ENCODE assay signal across 20 cellular contexts in genomic region chr6:154538664-154539235, GRCh38. TPM values are rescaled to one million over a fixed set of nuclear protein-coding genes. Genes with fewer than 3 reads are reported as not detected.
DNase-seq lines count a peak whose midpoint lies in the region; ATAC-seq, FAIRE-seq and TF ChIP-seq lines count a peak whose summit lies in the region.
"Had no signal": no experiment of that assay in that cellular context is flagged by ENCODE, and none has a peak within 500 bp of the region (broad histone marks: within the 10 kb centered on the region; RNA-seq: fewer than 3 reads in every experiment).

No MANE protein-coding gene starts in this region.

- TF ChIP-seq CTCF in K562 (IDR thresholded peaks at IDR 0.05 in 2 of 3, conservative IDR thresholded peaks at IDR 0.05 in 1 of 3; ENCODE audit: insufficient read depth in 2 of 3, low read depth in 1 of 3, low read length in 3 of 3), result no peak
- no peak for TF ChIP-seq CTCF in neural progenitor cell (IDR thresholded peaks at IDR 0.05)
- TF ChIP-seq CTCF in CD4-positive, alpha-beta T cell (IDR thresholded peaks at IDR 0.05), result no peak

- H3K36me3 ChIP-seq in K562 (ENCODE audit: control insufficient read depth, insufficient read depth, low read length) (no peaks in the 10 kb centered on the region), neural progenitor cell (no peaks in the 10 kb centered on the region)
- H3K36me3 ChIP-seq: BLaER1 treated with 17β-estradiol and CSF1 and Interleukin-3, amounts not matched to agents 10 nM and 100 nM had no signal

- peak overlapping the region; percentile 27 for H2AFZ ChIP-seq in K562 (ENCODE audit: low read depth, low read length)
- peak overlapping the region; percentile 66 for H2AFZ ChIP-seq in neural progenitor cell (replicated peaks)
- H2AFZ ChIP-seq: GM23248, PC-9 had no signal

- no peak overlapping the region for H3K4me3 Mint-ChIP-seq in neural progenitor cell
- H3K4me3 Mint-ChIP-seq in CD4-positive, alpha-beta T cell, result no peak overlapping the region
- H3K4me3 Mint-ChIP-seq in activated T-cell treated with anti-CD3 and anti-CD28 coated beads, Interleukin-2, amount 50 U/mL, for 72 hours, result no peak overlapping the region
- H3K4me3 Mint-ChIP-seq: CD8-positive, alpha-beta memory T cell had no signal

- no peaks in the 10 kb centered on the region for H3K9me3 Mint-ChIP-seq in neural progenitor cell
- no peaks in the 10 kb centered on the region for H3K9me3 Mint-ChIP-seq in CD4-positive, alpha-beta T cell
- H3K9me3 Mint-ChIP-seq in activated T-cell treated with anti-CD3 and anti-CD28 coated beads, Interleukin-2, amount 50 U/mL, for 72 hours, result no peaks in the 10 kb centered on the region
- H3K9me3 Mint-ChIP-seq: CD8-positive, alpha-beta memory T cell had no signal

- peaks cover 7 to 11% of the 10 kb centered on the region in 2 experiments; a peak in 3 of 5 replicates for H3K4me1 ChIP-seq in K562 (replicated peaks in 1 of 2; ENCODE audit: control insufficient read depth in 2 of 2, insufficient read depth in 2 of 2, low read length in 2 of 2)
- peaks cover 52% of the 10 kb centered on the region for H3K4me1 ChIP-seq in neural progenitor cell
- H3K4me1 ChIP-seq: BLaER1 treated with 17β-estradiol and CSF1 and Interleukin-3, amounts not matched to agents 10 nM and 100 nM had no signal

- CTCF ChIA-PET in K562 (lab: Yijun Ruan, JAX; ENCODE audit: low intra/inter-chr PET ratio), result no interaction called here
- CTCF ChIA-PET in CD4-positive, alpha-beta T cell (lab: Charles Lee), result no interaction called here

- H3K36me3 Mint-ChIP-seq in neural progenitor cell, result no peaks in the 10 kb centered on the region
- H3K36me3 Mint-ChIP-seq in CD4-positive, alpha-beta T cell (ENCODE audit: low read depth), result no peaks in the 10 kb centered on the region
- H3K36me3 Mint-ChIP-seq in activated T-cell treated with anti-CD3 and anti-CD28 coated beads, Interleukin-2, amount 50 U/mL, for 72 hours (ENCODE audit: insufficient read depth in 2 of 2), result no peaks in the 10 kb centered on the region
- H3K36me3 Mint-ChIP-seq: CD8-positive, alpha-beta memory T cell had no signal

- H3K4me2 ChIP-seq in K562 (ENCODE audit: insufficient read depth, low read length), result no peak overlapping the region
- no peak overlapping the region for H3K4me2 ChIP-seq in neural progenitor cell
- H3K4me2 ChIP-seq: BLaER1 treated with 17β-estradiol and CSF1 and Interleukin-3, amounts not matched to agents 10 nM and 100 nM; PC-9 had no signal

- peak overlapping the region; percentile 33 for H3K27ac Mint-ChIP-seq in neural progenitor cell
- H3K27ac Mint-ChIP-seq in CD4-positive, alpha-beta T cell, result no peak overlapping the region
- H3K27ac Mint-ChIP-seq in activated T-cell treated with anti-CD3 and anti-CD28 coated beads, Interleukin-2, amount 50 U/mL, for 72 hours, result no peak overlapping the region

- no peak for TF ChIP-seq RAD21 in K562 (CRISPR knock-in tag; conservative IDR thresholded peaks at IDR 0.05 in 1 of 2, IDR thresholded peaks at IDR 0.05 in 1 of 2)

- no peak overlapping the region for H3K9ac ChIP-seq in K562 (ENCODE audit: insufficient read depth in 1 of 2, low read depth in 2 of 2, low read length in 2 of 2)
- H3K9ac ChIP-seq in neural progenitor cell, result no peak overlapping the region
- H3K9ac ChIP-seq: BLaER1 treated with 17β-estradiol and CSF1 and Interleukin-3, amounts not matched to agents 10 nM and 100 nM; GM23248 had no signal

- BruUV-seq in K562 (replicated peaks; lab: Mats Ljungman, UMichigan), result no TSS peak

- H3K27ac ChIP-seq in K562 (ENCODE audit: extremely low read depth, low read depth, low read length) (no peak overlapping the region), neural progenitor cell (no peak overlapping the region)
- no peak overlapping the region for H3K27ac ChIP-seq in CD4-positive, alpha-beta T cell (ENCODE audit: low read depth, low read length)
- H3K27ac ChIP-seq: BLaER1 treated with 17β-estradiol and CSF1 and Interleukin-3, amounts not matched to agents 10 nM and 100 nM; GM23248; PC-9 had no signal

- no peak for TF ChIP-seq POLR2A in K562 (conservative IDR thresholded peaks at IDR 0.05)

- peak; percentile 15 to 72 for DNase-seq in SHP77 (lab: John Stamatoyannopoulos, UW)
- no peak for DNase-seq in K562 (ENCODE audit: extremely low read depth in 1 of 4, low spot score in 3 of 4)
- DNase-seq in left lobe of liver (ENCODE audit: low spot score), result no peak
- DNase-seq in neural progenitor cell (ENCODE audit: low spot score), result no peak
- no peak for DNase-seq in islet precursor cell
- DNase-seq in CD4-positive, alpha-beta T cell, result no peak
- DNase-seq in activated T-cell treated with anti-CD3 and anti-CD28 coated beads, Interleukin-2, amount 50 U/mL, for 72 hours, result no peak
- DNase-seq: CD8-positive, alpha-beta memory T cell; DMS79 treated with DMSO at 0.1 percent for 48 hours; GM23248; NCI-H1092 treated with DMSO at 0.1 percent for 48 hours; NCI-H146; NCI-H2081; NCI-H510A treated with DMSO at 0.1 percent for 48 hours; NCI-H82; PC-9; SW 1271 had no signal

- H3K4me3 ChIP-seq in K562 (no peak overlapping the region), neural progenitor cell (no peak overlapping the region)
- H3K4me3 ChIP-seq: BLaER1 treated with 17β-estradiol and CSF1 and Interleukin-3, amounts not matched to agents 10 nM and 100 nM; GM23248; PC-9 had no signal

- H3F3A ChIP-seq in neural progenitor cell (ENCODE audit: low read depth), result peaks cover 40% of the 10 kb centered on the region

- no peaks in the 10 kb centered on the region for H4K20me1 ChIP-seq in K562 (replicated peaks; ENCODE audit: control insufficient read depth, insufficient read depth, low read length)
- no peaks in the 10 kb centered on the region for H4K20me1 ChIP-seq in neural progenitor cell (ENCODE audit: low read depth)
- H4K20me1 ChIP-seq: BLaER1 treated with 17β-estradiol and CSF1 and Interleukin-3, amounts not matched to agents 10 nM and 100 nM had no signal

- ATAC-seq in K562 (no peak), left lobe of liver (peak; percentile 50), GM19463 (IDR thresholded peaks at IDR 0.05; ENCODE audit: unreplicated experiment) (no peak)
- no peak for ATAC-seq in CD4-positive, alpha-beta T cell (ENCODE audit: poor library complexity)
- no peak for ATAC-seq in activated T-cell treated with anti-CD3 and anti-CD28 coated beads, Interleukin-2, amount 50 U/mL, for 72 hours (replicated peaks in 1 of 2)

- H3K4me1 Mint-ChIP-seq in neural progenitor cell, result peaks cover 37% of the 10 kb centered on the region
- H3K4me1 Mint-ChIP-seq in CD4-positive, alpha-beta T cell (ENCODE audit: low read depth), result no peaks in the 10 kb centered on the region
- no peaks in the 10 kb centered on the region for H3K4me1 Mint-ChIP-seq in activated T-cell treated with anti-CD3 and anti-CD28 coated beads, Interleukin-2, amount 50 U/mL, for 72 hours (ENCODE audit: low read depth)
- H3K4me1 Mint-ChIP-seq: CD8-positive, alpha-beta memory T cell had no signal

- H3K79me2 ChIP-seq in K562 (ENCODE audit: control insufficient read depth, insufficient read depth, low read length) (no peaks in the 10 kb centered on the region), neural progenitor cell (ENCODE audit: low read depth) (no peaks in the 10 kb centered on the region)

- peaks cover 8% of the 10 kb centered on the region for H3K27me3 Mint-ChIP-seq in neural progenitor cell (ENCODE audit: insufficient read depth, low read depth)
- no peaks in the 10 kb centered on the region for H3K27me3 Mint-ChIP-seq in CD4-positive, alpha-beta T cell
- H3K27me3 Mint-ChIP-seq in activated T-cell treated with anti-CD3 and anti-CD28 coated beads, Interleukin-2, amount 50 U/mL, for 72 hours (ENCODE audit: low read depth), result no peaks in the 10 kb centered on the region

- 63% methylated on average over 4 of the region's 4 CpGs for WGBS in K562 (ENCODE audit: insufficient coverage, low coverage, missing lambda C conversion rate)

- intact Hi-C loops in K562 (cut with micrococcal nuclease), result no loop called here
- intact Hi-C loops in CD4-positive, alpha-beta T cell (cut with DNase I, micrococcal nuclease), result no loop called here

- FAIRE-seq in K562 (lab: Jason Lieb, UNC), result no peak
- FAIRE-seq: D721Med had no signal

- H3K27me3 ChIP-seq in K562 (ENCODE audit: control insufficient read depth in 2 of 2, insufficient read depth in 2 of 2, low read length in 2 of 2) (no peaks in the 10 kb centered on the region), neural progenitor cell (no peaks in the 10 kb centered on the region)
- H3K27me3 ChIP-seq in CD4-positive, alpha-beta T cell (ENCODE audit: control insufficient read depth, insufficient read depth, low read length), result no peaks in the 10 kb centered on the region
- H3K27me3 ChIP-seq: BLaER1 treated with 17β-estradiol and CSF1 and Interleukin-3, amounts not matched to agents 10 nM and 100 nM had no signal

- POLR2A ChIA-PET in K562 (lab: Yijun Ruan, JAX), result interaction anchor here (0.7 to 1.5 kb wide), 3 partner anchors 9 to 28 kb away, joined by 3 to 8 read pairs (median 3); partner anchors contain the start of gene CNKSR3
- POLR2A ChIA-PET in CD4-positive, alpha-beta T cell (lab: Charles Lee), result no interaction called here

- no peak for TF ChIP-seq EP300 in K562 (IDR thresholded peaks at IDR 0.05; ENCODE audit: low read length)

- in situ Hi-C loops in K562 (cut with MboI), result no loop called here

- no peaks in the 10 kb centered on the region for H3K9me3 ChIP-seq in K562 (replicated peaks; ENCODE audit: control insufficient read depth, insufficient read depth, low read depth, low read length)
- no peaks in the 10 kb centered on the region for H3K9me3 ChIP-seq in neural progenitor cell (ENCODE audit: low read depth)
- no peaks in the 10 kb centered on the region for H3K9me3 ChIP-seq in CD4-positive, alpha-beta T cell (ENCODE audit: control insufficient read depth, low read length)
- H3K9me3 ChIP-seq: BLaER1 treated with 17β-estradiol and CSF1 and Interleukin-3, amounts not matched to agents 10 nM and 100 nM had no signal

- no peaks in the 10 kb centered on the region for H3K9me1 ChIP-seq in K562 (ENCODE audit: control insufficient read depth, insufficient read depth, low read length)

RNA-seq across cellular contexts. Expression of gene CNKSR3, which starts 28.3 kb away (rescaled TPM):
- 10.5 and 14.3 TPM in 2 replicates for total RNA-seq in K562 (2011; cell fraction: chromatin; rRNA removed; ENCODE audit: low replicate concordance)
- 4.2 and 4.6 TPM in 2 replicates for total RNA-seq in K562 (2011; cell fraction: nucleolus; rRNA removed)
- 7.0 and 15.1 TPM in 2 replicates for total RNA-seq in K562 (2011; cell fraction: nucleoplasm; rRNA removed)
- total RNA-seq in K562 (2014; rRNA removed) (6.7 and 11.6 TPM in 2 replicates), K562 (2014; rRNA removed; fragmentation: Illumina TruSeq; extraction: Trizol) (19.4 and 20.6 TPM in 2 replicates), K562 (2015; rRNA removed; fragmentation: Illumina TruSeq; extraction: Trizol) (17.4 and 18.6 TPM in 2 replicates), K562 (2021) (25.7 and 27.9 TPM in 2 replicates), left lobe of liver (42.9 TPM), neural progenitor cell (ENCODE audit: low replicate concordance) (8.8 and 9.9 TPM in 2 replicates)
- polyA plus RNA-seq in K562 (2011; rRNA removed) (7.1 and 8.1 TPM in 2 replicates), K562 (2014; fragmentation: Illumina TruSeq; extraction: Trizol) (24.2 and 29.6 TPM in 2 replicates), K562 (2014; fragmentation: Nextera tagmentation; extraction: Ambion mirVana) (1 to 10 TPM; 4.5 to 5.3 TPM), K562 (2014; rRNA removed) (9.5 and 9.7 TPM in 2 replicates)
- polyA plus RNA-seq in K562 (2011; cell fraction: cytosol; rRNA removed), result 4.9 and 5.0 TPM in 2 replicates
- 5.8 and 8.4 TPM in 2 replicates for polyA plus RNA-seq in K562 (2011; cell fraction: nucleus; rRNA removed)
- 5.2 and 13.5 TPM in 2 replicates for polyA plus RNA-seq in K562 (2012)
- polyA minus RNA-seq in K562 (2011; rRNA and poly(A)+ RNA removed), result 11.9 and 12.1 TPM in 2 replicates
- polyA minus RNA-seq in K562 (2011; cell fraction: cytosol; rRNA and poly(A)+ RNA removed), result 5.2 and 6.2 TPM in 2 replicates
- 3.0 and 5.4 TPM in 2 replicates for polyA minus RNA-seq in K562 (2011; cell fraction: nucleus; rRNA and poly(A)+ RNA removed)
- total RNA-seq in CD4-positive, alpha-beta T cell, result under 1 TPM in 1 of 2 experiments, not detected in 1; 0.14 TPM
- total RNA-seq in activated T-cell treated with anti-CD3 and anti-CD28 coated beads, Interleukin-2, amount 50 U/mL, for 72 hours, result under 1 TPM; 0.07 to 0.12 TPM
- polyA plus RNA-seq: CD8-positive, alpha-beta memory T cell had no signal

Comparison
In these comparisons a context has a peak if more than half of its experiments do, and no peak if none do; other contexts are left out.
1. DNase-seq: peak in SHP77 (2 of 2); none in K562 (0 of 4), left lobe of liver (single experiment), neural progenitor cell (single experiment), islet precursor cell (single experiment), CD4-positive, alpha-beta T cell (0 of 10) and activated T-cell treated with anti-CD3 and anti-CD28 coated beads, Interleukin-2, amount 50 U/mL, for 72 hours (0 of 2).